Comparison of ENCODE assay signal across 18 cellular contexts in genomic region chr12:16118586-16118985, GRCh38.
DNase-seq lines count a peak whose midpoint lies in the region; ATAC-seq and TF ChIP-seq lines count a peak whose summit lies in the region.
"Had no signal": no experiment of that assay in that cellular context is flagged by ENCODE, and none has a peak within 500 bp of the region (broad histone marks: within the 10 kb centered on the region; RNA-seq: fewer than 3 reads in every experiment).

No MANE protein-coding gene starts in this region.

- TF ChIP-seq CTCF in WTC11 (IDR thresholded peaks at IDR 0.05) (no peak), neural progenitor cell (IDR thresholded peaks at IDR 0.05) (no peak)
- TF ChIP-seq CTCF in CD4-positive, alpha-beta T cell (IDR thresholded peaks at IDR 0.05): no peak

- H3K27ac ChIP-seq in iPS DF 6.9 (ENCODE audit: low read length): no peak overlapping the region
- no peak overlapping the region for H3K27ac ChIP-seq in neural progenitor cell
- no peak overlapping the region for H3K27ac ChIP-seq in CD4-positive, alpha-beta T cell (ENCODE audit: low read depth, low read length)
- H3K27ac ChIP-seq: BLaER1 treated with 17β-estradiol and CSF1 and Interleukin-3, amounts not matched to agents 10 nM and 100 nM; PC-9; SK-N-MC had no signal

- peak; percentile 83 for ATAC-seq in WTC11
- ATAC-seq in CD4-positive, alpha-beta T cell (ENCODE audit: poor library complexity): no peak

- CTCF ChIA-PET in WTC11 (lab: Charles Lee): interaction anchor here (0.8 kb wide), 1 partner anchor 42 kb away, joined by 3 read pairs; no protein-coding TSS in a partner anchor
- CTCF ChIA-PET in CD4-positive, alpha-beta T cell (lab: Charles Lee): no interaction called here

- H3K4me1 ChIP-seq in iPS DF 6.9 (ENCODE audit: control insufficient read depth, insufficient read depth, low read length): peaks cover 2% of the 10 kb centered on the region; the same call in 1 of the 2 replicates
- peaks cover 12% of the 10 kb centered on the region for H3K4me1 ChIP-seq in neural progenitor cell
- H3K4me1 ChIP-seq: HAP-1 had no signal

- H3K27ac Mint-ChIP-seq in WTC11 (peak overlapping the region; percentile 87), neural progenitor cell (no peak overlapping the region)
- no peak overlapping the region for H3K27ac Mint-ChIP-seq in CD4-positive, alpha-beta T cell

- H4K20me1 ChIP-seq in neural progenitor cell (ENCODE audit: low read depth): no peaks in the 10 kb centered on the region
- H4K20me1 ChIP-seq: BLaER1 treated with 17β-estradiol and CSF1 and Interleukin-3, amounts not matched to agents 10 nM and 100 nM had no signal

- no peaks in the 10 kb centered on the region for H3K9me3 ChIP-seq in iPS DF 6.9 (ENCODE audit: control insufficient read depth, insufficient read depth, low read length)
- H3K9me3 ChIP-seq in neural progenitor cell (ENCODE audit: low read depth): no peaks in the 10 kb centered on the region
- H3K9me3 ChIP-seq in CD4-positive, alpha-beta T cell (ENCODE audit: control insufficient read depth, low read length): no peaks in the 10 kb centered on the region
- H3K9me3 ChIP-seq: HAP-1 had no signal

- H3K4me2 ChIP-seq in neural progenitor cell: peak overlapping the region; percentile 2
- H3K4me2 ChIP-seq: BLaER1 treated with 17β-estradiol and CSF1 and Interleukin-3, amounts not matched to agents 10 nM and 100 nM; PC-9 had no signal

- H3K9me3 Mint-ChIP-seq in WTC11 (no peaks in the 10 kb centered on the region), neural progenitor cell (no peaks in the 10 kb centered on the region)
- no peaks in the 10 kb centered on the region for H3K9me3 Mint-ChIP-seq in CD4-positive, alpha-beta T cell

- H3K4me3 ChIP-seq in iPS DF 6.9 (ENCODE audit: low read length) (no peak overlapping the region), neural progenitor cell (no peak overlapping the region)
- H3K4me3 ChIP-seq: BLaER1 treated with 17β-estradiol and CSF1 and Interleukin-3, amounts not matched to agents 10 nM and 100 nM; HAP-1; PC-9; SK-N-MC had no signal

- no peaks in the 10 kb centered on the region for H3K36me3 ChIP-seq in iPS DF 6.9 (ENCODE audit: control insufficient read depth, insufficient read depth, low read length)
- no peaks in the 10 kb centered on the region for H3K36me3 ChIP-seq in neural progenitor cell
- H3K36me3 ChIP-seq: BLaER1 treated with 17β-estradiol and CSF1 and Interleukin-3, amounts not matched to agents 10 nM and 100 nM; HAP-1 had no signal

- H3K4me3 Mint-ChIP-seq in WTC11 (no peak overlapping the region), neural progenitor cell (no peak overlapping the region)
- no peak overlapping the region for H3K4me3 Mint-ChIP-seq in CD4-positive, alpha-beta T cell

- peak overlapping the region; percentile 96 for H2AFZ ChIP-seq in neural progenitor cell (replicated peaks)
- H2AFZ ChIP-seq: PC-9 had no signal

- H3K36me3 Mint-ChIP-seq in WTC11: no peaks in the 10 kb centered on the region
- H3K36me3 Mint-ChIP-seq in neural progenitor cell: no peaks in the 10 kb centered on the region
- H3K36me3 Mint-ChIP-seq in CD4-positive, alpha-beta T cell (ENCODE audit: low read depth): no peaks in the 10 kb centered on the region

- H3K4me1 Mint-ChIP-seq in WTC11: peaks cover 26% of the 10 kb centered on the region
- H3K4me1 Mint-ChIP-seq in neural progenitor cell: peaks cover 3% of the 10 kb centered on the region
- no peaks in the 10 kb centered on the region for H3K4me1 Mint-ChIP-seq in CD4-positive, alpha-beta T cell (ENCODE audit: low read depth)

- H3K27me3 ChIP-seq in iPS DF 6.9 (ENCODE audit: control insufficient read depth, insufficient read depth, low read length): no peaks in the 10 kb centered on the region
- no peaks in the 10 kb centered on the region for H3K27me3 ChIP-seq in neural progenitor cell
- no peaks in the 10 kb centered on the region for H3K27me3 ChIP-seq in CD4-positive, alpha-beta T cell (ENCODE audit: control insufficient read depth, insufficient read depth, low read length)
- H3K27me3 ChIP-seq: BLaER1 treated with 17β-estradiol and CSF1 and Interleukin-3, amounts not matched to agents 10 nM and 100 nM had no signal

- no peaks in the 10 kb centered on the region for H3K79me2 ChIP-seq in neural progenitor cell (ENCODE audit: low read depth)

- no peaks in the 10 kb centered on the region for H3F3A ChIP-seq in neural progenitor cell (ENCODE audit: low read depth)

- DNase-seq in ELF-1 (ENCODE audit: low read depth, low spot score) (peak; percentile 40), WTC11 (ENCODE audit: low spot score) (peak; percentile 12), iPS DF 6.9 (ENCODE audit: low read depth, low spot score) (peak; percentile 7), neural progenitor cell (ENCODE audit: low spot score) (peak; percentile 47), LoVo (ENCODE audit: low spot score) (no peak), hepatic stellate cell (ENCODE audit: low spot score) (no peak)
- DNase-seq in CD4-positive, alpha-beta T cell: no peak
- DNase-seq in stimulated activated naive CD4-positive, alpha-beta T cell treated with Interleukin-2 at 50 U/mL for 16 hours (lab: John Stamatoyannopoulos, UW): no peak
- DNase-seq: 8988T; DMS 273 treated with DMSO at 0.1 percent for 48 hours; NCI-H146; NCI-H2227 treated with DMSO at 0.1 percent for 48 hours; NCI-H526; NK-92 treated with Interleukin-12 subunit alpha and Interleukin-12 subunit beta, amount 100 ng/mL, for 24 hours; PC-9 had no signal

- H3K27me3 Mint-ChIP-seq in WTC11 (ENCODE audit: low read depth) (no peaks in the 10 kb centered on the region), neural progenitor cell (ENCODE audit: insufficient read depth, low read depth) (peaks cover 2% of the 10 kb centered on the region)
- H3K27me3 Mint-ChIP-seq in CD4-positive, alpha-beta T cell: no peaks in the 10 kb centered on the region

- no peak overlapping the region for H3K9ac ChIP-seq in neural progenitor cell
- H3K9ac ChIP-seq: BLaER1 treated with 17β-estradiol and CSF1 and Interleukin-3, amounts not matched to agents 10 nM and 100 nM had no signal

- POLR2A ChIA-PET in WTC11 (lab: Charles Lee): no interaction called here
- POLR2A ChIA-PET in CD4-positive, alpha-beta T cell (lab: Charles Lee): no interaction called here

- intact Hi-C loops in CD4-positive, alpha-beta T cell (cut with DNase I, micrococcal nuclease): no loop called here

TF ChIP-seq in WTC11, 78 proteins besides CTCF, POLR2A, EP300 and RAD21:
- TF ChIP-seq TEAD1 (CRISPR knock-in tag; IDR thresholded peaks at IDR 0.05) (no peak), ZBTB43 (CRISPR knock-in tag; IDR thresholded peaks at IDR 0.05) (no peak), SP1 (CRISPR knock-in tag; conservative IDR thresholded peaks at IDR 0.05) (no peak), NR3C1 (CRISPR knock-in tag; conservative IDR thresholded peaks at IDR 0.05; ENCODE audit: low read depth) (no peak), GABPB1 (CRISPR knock-in tag; IDR thresholded peaks at IDR 0.05) (no peak), EMX1 (CRISPR knock-in tag; IDR thresholded peaks at IDR 0.05) (no peak), MLX (CRISPR knock-in tag; IDR thresholded peaks at IDR 0.05) (no peak), CREB1 (CRISPR knock-in tag; IDR thresholded peaks at IDR 0.05) (no peak), NFATC4 (CRISPR knock-in tag; IDR thresholded peaks at IDR 0.05) (no peak), RELA (CRISPR knock-in tag; IDR thresholded peaks at IDR 0.05; ENCODE audit: borderline replicate concordance) (no peak), ZNF121 (CRISPR knock-in tag; IDR thresholded peaks at IDR 0.05) (no peak), KAT7 (CRISPR knock-in tag; IDR thresholded peaks at IDR 0.05; ENCODE audit: borderline replicate concordance) (no peak), ATF1 (CRISPR knock-in tag; IDR thresholded peaks at IDR 0.05) (no peak), FOXJ3 (CRISPR knock-in tag; IDR thresholded peaks at IDR 0.05; ENCODE audit: borderline replicate concordance) (no peak)

Comparison
In these comparisons a context has a peak if more than half of its experiments do, and no peak if none do; other contexts are left out.
1. DNase-seq: peak in ELF-1 (single experiment), WTC11 (single experiment), iPS DF 6.9 (single experiment) and neural progenitor cell (single experiment); none in CD4-positive, alpha-beta T cell (0 of 10), LoVo (single experiment), hepatic stellate cell (single experiment) and stimulated activated naive CD4-positive, alpha-beta T cell treated with Interleukin-2 at 50 U/mL for 16 hours (single experiment).